28 cellular contexts compared by ENCODE assay signal in genomic region chr16:13996778-13997288, GRCh38.
"Had no signal": no experiment of that assay in that cellular context is flagged by ENCODE, and none has a peak within 500 bp of the region (broad histone marks: within the 10 kb centered on the region; RNA-seq: fewer than 3 reads in every experiment).

No MANE protein-coding gene starts in this region.

- H3K27ac Mint-ChIP-seq: activated CD4-positive, alpha-beta memory T cell treated with anti-CD3 and anti-CD28 coated beads, Interleukin-2, amount 10 ng/mL, durations not matched to agents 7 days and 5 days; activated CD4-positive, alpha-beta T cell treated with anti-CD3 and anti-CD28 coated beads, Interleukin-2, amount 10 ng/mL, durations not matched to agents 24 days and 14 days; activated naive CD4-positive, alpha-beta T cell treated with anti-CD3 and anti-CD28 coated beads, Interleukin-2, amount 10 ng/mL, durations not matched to agents 7 days and 5 days; activated naive CD8-positive, alpha-beta T cell treated with anti-CD3 and anti-CD28 coated beads, Interleukin-2, amount 10 ng/mL, durations not matched to agents 7 days and 5 days; activated T-cell treated with anti-CD3 and anti-CD28 coated beads, Interleukin-2, amount 50 U/mL, for 24 hours; brain had no signal

- H3K27me3 ChIP-seq: ascending aorta, cardiac muscle cell, colonic mucosa, testis, transverse colon had no signal

- ATAC-seq: naive thymus-derived CD4-positive, alpha-beta T cell; psoas muscle; stimulated activated naive CD8-positive, alpha-beta T cell treated with anti-CD3 and anti-CD28 coated beads, Interleukin-15, Interleukin-2, amounts not matched to agents 100 U/mL and 50 U/mL, for 24 hours had no signal

- H3K9me3 Mint-ChIP-seq: activated CD4-positive, alpha-beta memory T cell treated with anti-CD3 and anti-CD28 coated beads, Interleukin-2, amount 10 ng/mL, durations not matched to agents 7 days and 5 days; activated CD4-positive, alpha-beta T cell treated with anti-CD3 and anti-CD28 coated beads, Interleukin-2, amount 10 ng/mL, durations not matched to agents 24 days and 14 days; activated naive CD4-positive, alpha-beta T cell treated with anti-CD3 and anti-CD28 coated beads, Interleukin-2, amount 10 ng/mL, durations not matched to agents 7 days and 5 days; activated naive CD8-positive, alpha-beta T cell treated with anti-CD3 and anti-CD28 coated beads, Interleukin-2, amount 10 ng/mL, durations not matched to agents 7 days and 5 days; activated T-cell treated with anti-CD3 and anti-CD28 coated beads, Interleukin-2, amount 50 U/mL, for 24 hours had no signal

- DNase-seq: activated CD4-positive, alpha-beta memory T cell treated with anti-CD3 and anti-CD28 coated beads, Interleukin-2, amount 10 ng/mL, durations not matched to agents 7 days and 5 days; activated CD4-positive, alpha-beta T cell treated with anti-CD3 and anti-CD28 coated beads, Interleukin-2, amount 10 ng/mL, durations not matched to agents 24 days and 14 days; activated CD4-positive, CD25-positive, alpha-beta regulatory T cell treated with anti-CD3 and anti-CD28 coated beads, Interleukin-2, amount 50 U/mL, for 72 hours; activated CD8-positive, alpha-beta memory T cell treated with anti-CD3 and anti-CD28 coated beads, Interleukin-2, amount 50 U/mL, for 48 hours; activated gamma-delta T cell; activated naive CD4-positive, alpha-beta T cell treated with anti-CD3 and anti-CD28 coated beads, Interleukin-2, amount 10 ng/mL, durations not matched to agents 7 days and 5 days; activated naive CD8-positive, alpha-beta T cell treated with anti-CD3 and anti-CD28 coated beads, Interleukin-2, amount 10 ng/mL, durations not matched to agents 7 days and 5 days; activated T-cell treated with anti-CD3 and anti-CD28 coated beads, Interleukin-2, amount 50 U/mL, for 24 hours; cerebellar nuclear complex; colonic mucosa; dorsolateral prefrontal cortex; effector memory CD4-positive, alpha-beta T cell; islet precursor cell; midbrain; naive thymus-derived CD4-positive, alpha-beta T cell; occipital lobe; psoas muscle; stimulated activated CD4-positive, alpha-beta T cell treated with anti-CD3 and anti-CD28 coated beads, Interleukin-2, amount 100 ng/mL, for 48 hours; stimulated activated naive CD8-positive, alpha-beta T cell treated with anti-CD3 and anti-CD28 coated beads, Interleukin-15, Interleukin-2, amounts not matched to agents 100 U/mL and 50 U/mL, for 24 hours; T-helper 9 cell; testis; transverse colon; WERI-Rb-1 had no signal

- H3K36me3 Mint-ChIP-seq: activated naive CD4-positive, alpha-beta T cell treated with anti-CD3 and anti-CD28 coated beads, Interleukin-2, amount 10 ng/mL, durations not matched to agents 7 days and 5 days; activated naive CD8-positive, alpha-beta T cell treated with anti-CD3 and anti-CD28 coated beads, Interleukin-2, amount 10 ng/mL, durations not matched to agents 7 days and 5 days; brain; naive thymus-derived CD4-positive, alpha-beta T cell had no signal

- H3K79me2 ChIP-seq: parathyroid adenoma had no signal

- H3K4me3 Mint-ChIP-seq: activated CD4-positive, alpha-beta memory T cell treated with anti-CD3 and anti-CD28 coated beads, Interleukin-2, amount 10 ng/mL, durations not matched to agents 7 days and 5 days; activated CD4-positive, alpha-beta T cell treated with anti-CD3 and anti-CD28 coated beads, Interleukin-2, amount 10 ng/mL, durations not matched to agents 24 days and 14 days; activated naive CD4-positive, alpha-beta T cell treated with anti-CD3 and anti-CD28 coated beads, Interleukin-2, amount 10 ng/mL, durations not matched to agents 7 days and 5 days; activated naive CD8-positive, alpha-beta T cell treated with anti-CD3 and anti-CD28 coated beads, Interleukin-2, amount 10 ng/mL, durations not matched to agents 7 days and 5 days; activated T-cell treated with anti-CD3 and anti-CD28 coated beads, Interleukin-2, amount 50 U/mL, for 24 hours; brain; neural crest cell had no signal

- H3K36me3 ChIP-seq: ascending aorta, cardiac muscle cell, colonic mucosa, transverse colon, WERI-Rb-1 had no signal

- H3K27me3 Mint-ChIP-seq: activated CD4-positive, alpha-beta memory T cell treated with anti-CD3 and anti-CD28 coated beads, Interleukin-2, amount 10 ng/mL, durations not matched to agents 7 days and 5 days; activated CD4-positive, alpha-beta T cell treated with anti-CD3 and anti-CD28 coated beads, Interleukin-2, amount 10 ng/mL, durations not matched to agents 24 days and 14 days; activated naive CD8-positive, alpha-beta T cell treated with anti-CD3 and anti-CD28 coated beads, Interleukin-2, amount 10 ng/mL, durations not matched to agents 7 days and 5 days had no signal

- H2AFZ ChIP-seq: parathyroid adenoma had no signal

- H3K9me3 ChIP-seq: ascending aorta, colonic mucosa, psoas muscle, testis, transverse colon had no signal

- H3K4me1 ChIP-seq: colonic mucosa, testis had no signal

- H3K27ac ChIP-seq: ascending aorta, cardiac muscle cell, colonic mucosa, dorsolateral prefrontal cortex, parathyroid adenoma, psoas muscle, testis, transverse colon, WERI-Rb-1 had no signal

- H3K4me3 ChIP-seq: ascending aorta, cardiac muscle cell, colonic mucosa, dorsolateral prefrontal cortex, psoas muscle, testis, transverse colon had no signal
